Comparison of ENCODE assay signal across 1 cellular context in the genomic region with DNA sequence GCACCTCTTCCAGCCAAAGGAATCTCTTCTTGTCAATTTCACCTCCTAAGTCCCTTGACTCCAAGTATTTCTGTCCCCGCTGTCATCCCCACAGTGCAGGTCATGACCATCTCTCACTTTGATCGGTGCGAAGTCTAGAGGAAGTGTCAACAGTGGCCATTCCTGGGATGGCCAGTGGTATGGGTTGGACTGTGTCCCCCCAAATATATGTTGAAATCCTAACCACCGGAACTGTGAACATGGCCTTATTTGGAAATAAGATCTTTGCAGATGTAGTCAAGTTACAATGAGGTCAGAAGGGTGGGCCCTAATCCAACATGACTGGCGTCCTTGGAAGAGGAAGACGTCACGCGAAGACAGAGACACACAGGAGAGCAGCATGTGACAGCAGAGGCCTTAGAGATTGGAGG.
TF ChIP-seq lines count a peak whose summit lies in the region.

No MANE protein-coding gene starts in this region.

TF ChIP-seq in HepG2, 621 proteins besides CTCF, POLR2A, EP300 and RAD21 (continued from another document):
- TF ChIP-seq, protein P1, sequence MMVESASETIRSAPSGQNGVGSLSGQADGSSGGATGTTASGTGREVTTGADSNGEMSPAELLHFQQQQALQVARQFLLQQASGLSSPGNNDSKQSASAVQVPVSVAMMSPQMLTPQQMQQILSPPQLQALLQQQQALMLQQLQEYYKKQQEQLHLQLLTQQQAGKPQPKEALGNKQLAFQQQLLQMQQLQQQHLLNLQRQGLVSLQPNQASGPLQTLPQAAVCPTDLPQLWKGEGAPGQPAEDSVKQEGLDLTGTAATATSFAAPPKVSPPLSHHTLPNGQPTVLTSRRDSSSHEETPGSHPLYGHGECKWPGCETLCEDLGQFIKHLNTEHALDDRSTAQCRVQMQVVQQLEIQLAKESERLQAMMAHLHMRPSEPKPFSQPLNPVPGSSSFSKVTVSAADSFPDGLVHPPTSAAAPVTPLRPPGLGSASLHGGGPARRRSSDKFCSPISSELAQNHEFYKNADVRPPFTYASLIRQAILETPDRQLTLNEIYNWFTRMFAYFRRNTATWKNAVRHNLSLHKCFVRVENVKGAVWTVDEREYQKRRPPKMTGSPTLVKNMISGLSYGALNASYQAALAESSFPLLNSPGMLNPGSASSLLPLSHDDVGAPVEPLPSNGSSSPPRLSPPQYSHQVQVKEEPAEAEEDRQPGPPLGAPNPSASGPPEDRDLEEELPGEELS (CRISPR knock-in tag; IDR thresholded peaks at IDR 0.05), result peak; percentile 81
- TF ChIP-seq MEF2D (CRISPR knock-in tag; IDR thresholded peaks at IDR 0.05) (peak; percentile 71; the same call in 1 of the 2 replicates), ZNF317 (CRISPR knock-in tag; IDR thresholded peaks at IDR 0.05) (0 out of 2 replicates have a peak, but pooled peaks have one; percentile 65), ZNF441 (CRISPR knock-in tag; IDR thresholded peaks at IDR 0.05; ENCODE audit: borderline replicate concordance) (no peak; the same call in 1 of the 2 replicates), ZFX (CRISPR knock-in tag; IDR thresholded peaks at IDR 0.05; ENCODE audit: low read depth) (peak; percentile 37; the same call in 1 of the 2 replicates), ZNF577 (CRISPR knock-in tag; IDR thresholded peaks at IDR 0.05; ENCODE audit: borderline replicate concordance, low read depth) (no peak), ZBTB20 (CRISPR knock-in tag; IDR thresholded peaks at IDR 0.05; ENCODE audit: borderline replicate concordance, low read depth) (peak; percentile 41; the same call in 1 of the 2 replicates), ZSCAN31 (CRISPR knock-in tag; IDR thresholded peaks at IDR 0.05; ENCODE audit: low read depth) (no peak), FOSL2 (CRISPR knock-in tag; IDR thresholded peaks at IDR 0.05) (peak; percentile 65), CREB1 (IDR thresholded peaks at IDR 0.05) (peak; percentile 78), CREB1 (CRISPR knock-in tag; IDR thresholded peaks at IDR 0.05) (peak; percentile 88), ZNF501 (CRISPR knock-in tag; IDR thresholded peaks at IDR 0.05) (peak; percentile 88), TEAD3 (CRISPR knock-in tag; optimal IDR thresholded peaks at IDR 0.05; ENCODE audit: borderline replicate concordance) (peak; percentile 95), TARDBP (CRISPR knock-in tag; IDR thresholded peaks at IDR 0.05) (peak; percentile 79; the same call in 1 of the 2 replicates), MYC (CRISPR knock-in tag; IDR thresholded peaks at IDR 0.05; ENCODE audit: borderline replicate concordance) (peak; percentile 31; the same call in 1 of the 2 replicates), HDAC2 (CRISPR knock-in tag; IDR thresholded peaks at IDR 0.05) (peak; percentile 69), HNF4A (CRISPR knock-in tag; IDR thresholded peaks at IDR 0.05) (peak; percentile 97), FOXO1 (CRISPR knock-in tag; IDR thresholded peaks at IDR 0.05) (peak; percentile 57; the same call in 1 of the 2 replicates), TBX2 (CRISPR knock-in tag; IDR thresholded peaks at IDR 0.05; ENCODE audit: borderline replicate concordance) (peak; percentile 46; the same call in 1 of the 2 replicates), ZMYM4 (CRISPR knock-in tag; IDR thresholded peaks at IDR 0.05) (peak; percentile 94), HOXA5 (CRISPR knock-in tag; IDR thresholded peaks at IDR 0.05) (0 out of 2 replicates have a peak, but pooled peaks have one; percentile 53), WIZ (CRISPR knock-in tag; IDR thresholded peaks at IDR 0.05) (0 out of 2 replicates have a peak, but pooled peaks have one; percentile 32), TGIF2 (CRISPR knock-in tag; IDR thresholded peaks at IDR 0.05) (0 out of 2 replicates have a peak, but pooled peaks have one; percentile 35), FOXK2 (IDR thresholded peaks at IDR 0.05) (peak; percentile 52; the same call in 1 of the 2 replicates)
- TF ChIP-seq, protein P2, sequence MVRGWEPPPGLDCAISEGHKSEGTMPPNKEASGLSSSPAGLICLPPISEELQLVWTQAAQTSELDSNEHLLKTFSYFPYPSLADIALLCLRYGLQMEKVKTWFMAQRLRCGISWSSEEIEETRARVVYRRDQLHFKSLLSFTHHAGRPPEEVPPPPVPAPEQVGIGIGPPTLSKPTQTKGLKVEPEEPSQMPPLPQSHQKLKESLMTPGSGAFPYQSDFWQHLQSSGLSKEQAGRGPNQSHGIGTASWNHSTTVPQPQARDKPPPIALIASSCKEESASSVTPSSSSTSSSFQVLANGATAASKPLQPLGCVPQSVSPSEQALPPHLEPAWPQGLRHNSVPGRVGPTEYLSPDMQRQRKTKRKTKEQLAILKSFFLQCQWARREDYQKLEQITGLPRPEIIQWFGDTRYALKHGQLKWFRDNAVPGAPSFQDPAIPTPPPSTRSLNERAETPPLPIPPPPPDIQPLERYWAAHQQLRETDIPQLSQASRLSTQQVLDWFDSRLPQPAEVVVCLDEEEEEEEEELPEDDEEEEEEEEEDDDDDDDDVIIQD (CRISPR knock-in tag; IDR thresholded peaks at IDR 0.05; ENCODE audit: low read depth), result peak; percentile 80; the same call in 1 of the 2 replicates
- TF ChIP-seq, protein P3, sequence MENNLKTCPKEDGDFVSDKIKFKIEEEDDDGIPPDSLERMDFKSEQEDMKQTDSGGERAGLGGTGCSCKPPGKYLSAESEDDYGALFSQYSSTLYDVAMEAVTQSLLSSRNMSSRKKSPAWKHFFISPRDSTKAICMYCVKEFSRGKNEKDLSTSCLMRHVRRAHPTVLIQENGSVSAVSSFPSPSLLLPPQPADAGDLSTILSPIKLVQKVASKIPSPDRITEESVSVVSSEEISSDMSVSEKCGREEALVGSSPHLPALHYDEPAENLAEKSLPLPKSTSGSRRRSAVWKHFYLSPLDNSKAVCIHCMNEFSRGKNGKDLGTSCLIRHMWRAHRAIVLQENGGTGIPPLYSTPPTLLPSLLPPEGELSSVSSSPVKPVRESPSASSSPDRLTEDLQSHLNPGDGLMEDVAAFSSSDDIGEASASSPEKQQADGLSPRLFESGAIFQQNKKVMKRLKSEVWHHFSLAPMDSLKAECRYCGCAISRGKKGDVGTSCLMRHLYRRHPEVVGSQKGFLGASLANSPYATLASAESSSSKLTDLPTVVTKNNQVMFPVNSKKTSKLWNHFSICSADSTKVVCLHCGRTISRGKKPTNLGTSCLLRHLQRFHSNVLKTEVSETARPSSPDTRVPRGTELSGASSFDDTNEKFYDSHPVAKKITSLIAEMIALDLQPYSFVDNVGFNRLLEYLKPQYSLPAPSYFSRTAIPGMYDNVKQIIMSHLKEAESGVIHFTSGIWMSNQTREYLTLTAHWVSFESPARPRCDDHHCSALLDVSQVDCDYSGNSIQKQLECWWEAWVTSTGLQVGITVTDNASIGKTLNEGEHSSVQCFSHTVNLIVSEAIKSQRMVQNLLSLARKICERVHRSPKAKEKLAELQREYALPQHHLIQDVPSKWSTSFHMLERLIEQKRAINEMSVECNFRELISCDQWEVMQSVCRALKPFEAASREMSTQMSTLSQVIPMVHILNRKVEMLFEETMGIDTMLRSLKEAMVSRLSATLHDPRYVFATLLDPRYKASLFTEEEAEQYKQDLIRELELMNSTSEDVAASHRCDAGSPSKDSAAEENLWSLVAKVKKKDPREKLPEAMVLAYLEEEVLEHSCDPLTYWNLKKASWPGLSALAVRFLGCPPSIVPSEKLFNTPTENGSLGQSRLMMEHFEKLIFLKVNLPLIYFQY (CRISPR knock-in tag; IDR thresholded peaks at IDR 0.05; ENCODE audit: borderline replicate concordance), result no peak
- TF ChIP-seq, protein P4, sequence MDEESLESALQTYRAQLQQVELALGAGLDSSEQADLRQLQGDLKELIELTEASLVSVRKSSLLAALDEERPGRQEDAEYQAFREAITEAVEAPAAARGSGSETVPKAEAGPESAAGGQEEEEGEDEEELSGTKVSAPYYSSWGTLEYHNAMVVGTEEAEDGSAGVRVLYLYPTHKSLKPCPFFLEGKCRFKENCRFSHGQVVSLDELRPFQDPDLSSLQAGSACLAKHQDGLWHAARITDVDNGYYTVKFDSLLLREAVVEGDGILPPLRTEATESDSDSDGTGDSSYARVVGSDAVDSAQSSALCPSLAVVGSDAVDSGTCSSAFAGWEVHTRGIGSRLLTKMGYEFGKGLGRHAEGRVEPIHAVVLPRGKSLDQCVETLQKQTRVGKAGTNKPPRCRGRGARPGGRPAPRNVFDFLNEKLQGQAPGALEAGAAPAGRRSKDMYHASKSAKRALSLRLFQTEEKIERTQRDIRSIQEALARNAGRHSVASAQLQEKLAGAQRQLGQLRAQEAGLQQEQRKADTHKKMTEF (CRISPR knock-in tag; IDR thresholded peaks at IDR 0.05), result peak; percentile 61
- TF ChIP-seq, protein P5, sequence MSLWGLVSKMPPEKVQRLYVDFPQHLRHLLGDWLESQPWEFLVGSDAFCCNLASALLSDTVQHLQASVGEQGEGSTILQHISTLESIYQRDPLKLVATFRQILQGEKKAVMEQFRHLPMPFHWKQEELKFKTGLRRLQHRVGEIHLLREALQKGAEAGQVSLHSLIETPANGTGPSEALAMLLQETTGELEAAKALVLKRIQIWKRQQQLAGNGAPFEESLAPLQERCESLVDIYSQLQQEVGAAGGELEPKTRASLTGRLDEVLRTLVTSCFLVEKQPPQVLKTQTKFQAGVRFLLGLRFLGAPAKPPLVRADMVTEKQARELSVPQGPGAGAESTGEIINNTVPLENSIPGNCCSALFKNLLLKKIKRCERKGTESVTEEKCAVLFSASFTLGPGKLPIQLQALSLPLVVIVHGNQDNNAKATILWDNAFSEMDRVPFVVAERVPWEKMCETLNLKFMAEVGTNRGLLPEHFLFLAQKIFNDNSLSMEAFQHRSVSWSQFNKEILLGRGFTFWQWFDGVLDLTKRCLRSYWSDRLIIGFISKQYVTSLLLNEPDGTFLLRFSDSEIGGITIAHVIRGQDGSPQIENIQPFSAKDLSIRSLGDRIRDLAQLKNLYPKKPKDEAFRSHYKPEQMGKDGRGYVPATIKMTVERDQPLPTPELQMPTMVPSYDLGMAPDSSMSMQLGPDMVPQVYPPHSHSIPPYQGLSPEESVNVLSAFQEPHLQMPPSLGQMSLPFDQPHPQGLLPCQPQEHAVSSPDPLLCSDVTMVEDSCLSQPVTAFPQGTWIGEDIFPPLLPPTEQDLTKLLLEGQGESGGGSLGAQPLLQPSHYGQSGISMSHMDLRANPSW (CRISPR knock-in tag; IDR thresholded peaks at IDR 0.05; ENCODE audit: borderline replicate concordance), result peak; percentile 71; the same call in 1 of the 2 replicates
- TF ChIP-seq, protein P6, sequence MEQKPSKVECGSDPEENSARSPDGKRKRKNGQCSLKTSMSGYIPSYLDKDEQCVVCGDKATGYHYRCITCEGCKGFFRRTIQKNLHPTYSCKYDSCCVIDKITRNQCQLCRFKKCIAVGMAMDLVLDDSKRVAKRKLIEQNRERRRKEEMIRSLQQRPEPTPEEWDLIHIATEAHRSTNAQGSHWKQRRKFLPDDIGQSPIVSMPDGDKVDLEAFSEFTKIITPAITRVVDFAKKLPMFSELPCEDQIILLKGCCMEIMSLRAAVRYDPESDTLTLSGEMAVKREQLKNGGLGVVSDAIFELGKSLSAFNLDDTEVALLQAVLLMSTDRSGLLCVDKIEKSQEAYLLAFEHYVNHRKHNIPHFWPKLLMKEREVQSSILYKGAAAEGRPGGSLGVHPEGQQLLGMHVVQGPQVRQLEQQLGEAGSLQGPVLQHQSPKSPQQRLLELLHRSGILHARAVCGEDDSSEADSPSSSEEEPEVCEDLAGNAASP (CRISPR knock-in tag; IDR thresholded peaks at IDR 0.05; ENCODE audit: borderline replicate concordance), result peak; percentile 77; the same call in 1 of the 2 replicates
- TF ChIP-seq, protein P7, sequence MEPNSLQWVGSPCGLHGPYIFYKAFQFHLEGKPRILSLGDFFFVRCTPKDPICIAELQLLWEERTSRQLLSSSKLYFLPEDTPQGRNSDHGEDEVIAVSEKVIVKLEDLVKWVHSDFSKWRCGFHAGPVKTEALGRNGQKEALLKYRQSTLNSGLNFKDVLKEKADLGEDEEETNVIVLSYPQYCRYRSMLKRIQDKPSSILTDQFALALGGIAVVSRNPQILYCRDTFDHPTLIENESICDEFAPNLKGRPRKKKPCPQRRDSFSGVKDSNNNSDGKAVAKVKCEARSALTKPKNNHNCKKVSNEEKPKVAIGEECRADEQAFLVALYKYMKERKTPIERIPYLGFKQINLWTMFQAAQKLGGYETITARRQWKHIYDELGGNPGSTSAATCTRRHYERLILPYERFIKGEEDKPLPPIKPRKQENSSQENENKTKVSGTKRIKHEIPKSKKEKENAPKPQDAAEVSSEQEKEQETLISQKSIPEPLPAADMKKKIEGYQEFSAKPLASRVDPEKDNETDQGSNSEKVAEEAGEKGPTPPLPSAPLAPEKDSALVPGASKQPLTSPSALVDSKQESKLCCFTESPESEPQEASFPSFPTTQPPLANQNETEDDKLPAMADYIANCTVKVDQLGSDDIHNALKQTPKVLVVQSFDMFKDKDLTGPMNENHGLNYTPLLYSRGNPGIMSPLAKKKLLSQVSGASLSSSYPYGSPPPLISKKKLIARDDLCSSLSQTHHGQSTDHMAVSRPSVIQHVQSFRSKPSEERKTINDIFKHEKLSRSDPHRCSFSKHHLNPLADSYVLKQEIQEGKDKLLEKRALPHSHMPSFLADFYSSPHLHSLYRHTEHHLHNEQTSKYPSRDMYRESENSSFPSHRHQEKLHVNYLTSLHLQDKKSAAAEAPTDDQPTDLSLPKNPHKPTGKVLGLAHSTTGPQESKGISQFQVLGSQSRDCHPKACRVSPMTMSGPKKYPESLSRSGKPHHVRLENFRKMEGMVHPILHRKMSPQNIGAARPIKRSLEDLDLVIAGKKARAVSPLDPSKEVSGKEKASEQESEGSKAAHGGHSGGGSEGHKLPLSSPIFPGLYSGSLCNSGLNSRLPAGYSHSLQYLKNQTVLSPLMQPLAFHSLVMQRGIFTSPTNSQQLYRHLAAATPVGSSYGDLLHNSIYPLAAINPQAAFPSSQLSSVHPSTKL (CRISPR knock-in tag; IDR thresholded peaks at IDR 0.05), result peak; percentile 91
- TF ChIP-seq, protein P8, sequence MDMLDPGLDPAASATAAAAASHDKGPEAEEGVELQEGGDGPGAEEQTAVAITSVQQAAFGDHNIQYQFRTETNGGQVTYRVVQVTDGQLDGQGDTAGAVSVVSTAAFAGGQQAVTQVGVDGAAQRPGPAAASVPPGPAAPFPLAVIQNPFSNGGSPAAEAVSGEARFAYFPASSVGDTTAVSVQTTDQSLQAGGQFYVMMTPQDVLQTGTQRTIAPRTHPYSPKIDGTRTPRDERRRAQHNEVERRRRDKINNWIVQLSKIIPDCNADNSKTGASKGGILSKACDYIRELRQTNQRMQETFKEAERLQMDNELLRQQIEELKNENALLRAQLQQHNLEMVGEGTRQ (IDR thresholded peaks at IDR 0.05; ENCODE audit: low read depth, low read length), result peak; percentile 87
- TF ChIP-seq, protein P8 (CRISPR knock-in tag; IDR thresholded peaks at IDR 0.05; ENCODE audit: borderline replicate concordance), result peak; percentile 99
